Comparison of ENCODE assay signal across 1 cellular context in genomic region chr6:87705070-87705691, GRCh38.
TF ChIP-seq lines count a peak whose summit lies in the region.

No MANE protein-coding gene starts in this region.

TF ChIP-seq in HCT116, 20 proteins besides CTCF, POLR2A, EP300 and RAD21 (continued from another document):
- TF ChIP-seq REST (IDR thresholded peaks at IDR 0.05; ENCODE audit: low read depth), result no peak
- TF ChIP-seq CBX3 (IDR thresholded peaks at IDR 0.05; ENCODE audit: low read depth), result no peak
- no peak for TF ChIP-seq ATF3 (IDR thresholded peaks at IDR 0.05)
- no peak for TF ChIP-seq FOSL1 (IDR thresholded peaks at IDR 0.05; ENCODE audit: low read depth)
- no peak for TF ChIP-seq YY1 (IDR thresholded peaks at IDR 0.05; ENCODE audit: extremely low read depth, insufficient replicate concordance, low read depth, low read length)
- TF ChIP-seq ELF1 (IDR thresholded peaks at IDR 0.05; ENCODE audit: borderline replicate concordance, low read depth), result no peak
- TF ChIP-seq ZFX (IDR thresholded peaks at IDR 0.05), result no peak
- TF ChIP-seq JUND (IDR thresholded peaks at IDR 0.05), result no peak
